Comparison of ENCODE assay signal across 15 cellular contexts in genomic region chr7:139131622-139132021, GRCh38. TPM values are rescaled to one million over a fixed set of nuclear protein-coding genes. Genes with fewer than 3 reads are reported as not detected.
A peak's percentile ranks its signal among the peaks of the same experiment; 100 is the strongest.
DNase-seq lines count a peak whose midpoint lies in the region; ATAC-seq and TF ChIP-seq lines count a peak whose summit lies in the region.
"Had no signal": no experiment of that assay in that cellular context is flagged by ENCODE, and none has a peak within 500 bp of the region (broad histone marks: within the 10 kb centered on the region; RNA-seq: fewer than 3 reads in every experiment).

No MANE protein-coding gene starts in this region.

- H3K79me2 ChIP-seq in ACC112 (ENCODE audit: control insufficient read depth, insufficient read depth, low read length, unreplicated experiment) (no peaks in the 10 kb centered on the region), PC-9 (ENCODE audit: low read depth) (no peaks in the 10 kb centered on the region)

- no peaks in the 10 kb centered on the region for H3F3A ChIP-seq in PC-9 (ENCODE audit: insufficient read depth, low read depth)

- H3K36me3 ChIP-seq in ACC112 (ENCODE audit: insufficient read depth, low read length) (no peaks in the 10 kb centered on the region), PC-9 (ENCODE audit: low read depth) (no peaks in the 10 kb centered on the region)
- H3K36me3 ChIP-seq: pancreas, suprapubic skin had no signal

- POLR2A ChIA-PET in PC-9 (lab: Charles Lee; ENCODE audit: unreplicated experiment) = interaction anchor here (0.6 kb wide), 1 partner anchor 14 kb away, joined by 4 read pairs; no protein-coding TSS in a partner anchor

- H3K4me2 ChIP-seq in PC-9 = no peak overlapping the region

- intact Hi-C loops in PC-9 (cut with micrococcal nuclease; ENCODE audit: unreplicated experiment) = loop anchor here (5.0 kb wide), 1 partner anchor 101 kb away; the partner anchor contains the start of gene UBN2

- no peak for TF ChIP-seq CTCF in PC-9 (conservative IDR thresholded peaks at IDR 0.05)

- no peaks in the 10 kb centered on the region for H3K9me2 ChIP-seq in PC-9 (ENCODE audit: insufficient read depth)

- H3K4me1 ChIP-seq in ACC112 (ENCODE audit: control insufficient read depth, insufficient read depth, low read length, unreplicated experiment) (peaks cover 4% of the 10 kb centered on the region), PC-9 (replicated peaks; ENCODE audit: insufficient read depth) (peaks cover 10% of the 10 kb centered on the region; the same call in 1 of the 2 replicates)
- H3K4me1 ChIP-seq: foreskin keratinocyte, pancreas had no signal

- ATAC-seq in GM21526 (IDR thresholded peaks at IDR 0.05; ENCODE audit: low FRiP score, unreplicated experiment) (peak; percentile 48), HG02759 (IDR thresholded peaks at IDR 0.05; ENCODE audit: unreplicated experiment) (no peak)
- ATAC-seq: foreskin keratinocyte, pancreas, Right ventricle myocardium inferior had no signal

- H3K27ac ChIP-seq in ACC112 (ENCODE audit: low read depth, low read length) (no peak overlapping the region), PC-9 (no peak overlapping the region)
- H3K27ac ChIP-seq: foreskin keratinocyte, pancreas, suprapubic skin had no signal

- CTCF ChIA-PET in PC-9 (lab: Charles Lee) = no interaction called here

- no TSS peak for BruUV-seq in PC-9 (replicated peaks; lab: Mats Ljungman, UMichigan)

- H3K9me3 ChIP-seq in PC-9 (ENCODE audit: insufficient read depth, low read depth) = no peaks in the 10 kb centered on the region
- H3K9me3 ChIP-seq: pancreas, suprapubic skin had no signal

- H2AFZ ChIP-seq in ACC112 (ENCODE audit: low read length, unreplicated experiment) = peak overlapping the region; percentile 78
- H2AFZ ChIP-seq in PC-9 = no peak overlapping the region

- H4K20me1 ChIP-seq in PC-9 (ENCODE audit: insufficient read depth) = no peaks in the 10 kb centered on the region

- DNase-seq in NOMO-1 treated with dmso at 0.1 percent for 144 hours (lab: John Stamatoyannopoulos, UW; ENCODE audit: unreplicated experiment) = peak; percentile 56
- DNase-seq in inferior parietal cortex (ENCODE audit: extremely low spot score) = peak; percentile 4
- no peak for DNase-seq in PC-9
- DNase-seq in iPS-NIHi7 (ENCODE audit: extremely low spot score) = no peak
- no peak for DNase-seq in NCI-H1417 treated with DMSO at 0.1 percent for 48 hours (lab: John Stamatoyannopoulos, UW)
- DNase-seq: activated naive CD4-positive, alpha-beta T cell treated with anti-CD3 and anti-CD28 coated beads, Interleukin-2, amount 10 ng/mL, durations not matched to agents 7 days and 5 days; foreskin keratinocyte; NCI-H1694 treated with DMSO at 0.1 percent for 48 hours; NCI-H524 treated with DMSO at 0.1 percent for 48 hours; pancreas had no signal

- peaks cover 10% of the 10 kb centered on the region; the same call in 1 of the 2 replicates for H3K27me3 ChIP-seq in ACC112 (ENCODE audit: insufficient read depth, low read length)
- peaks cover 10% of the 10 kb centered on the region; the same call in 1 of the 2 replicates for H3K27me3 ChIP-seq in PC-9 (ENCODE audit: insufficient read depth, low read depth)
- H3K27me3 ChIP-seq: pancreas, suprapubic skin had no signal

- H3K4me3 ChIP-seq in ACC112 (ENCODE audit: low read depth, low read length) = no peak overlapping the region
- H3K4me3 ChIP-seq in PC-9 = no peak overlapping the region
- H3K4me3 ChIP-seq: pancreas, suprapubic skin had no signal

RNA-seq across cellular contexts. Expression of gene ZC3HAV1, which starts 22.1 kb away (rescaled TPM):
- total RNA-seq in PC-9 (2021) = 30.8 and 36.7 TPM in 2 replicates

Comparison
In these comparisons a context has a peak if more than half of its experiments do, and no peak if none do; other contexts are left out.
1. DNase-seq: peak in NOMO-1 treated with dmso at 0.1 percent for 144 hours (single experiment) and inferior parietal cortex (single experiment); none in PC-9 (0 of 2), iPS-NIHi7 (single experiment) and NCI-H1417 treated with DMSO at 0.1 percent for 48 hours (single experiment).